In genomic region chr1:32393832-32394140, GRCh38 we compare ENCODE assay signal across 7 cellular contexts. TPM values are rescaled to one million over a fixed set of nuclear protein-coding genes. Genes with fewer than 3 reads are reported as not detected.
DNase-seq lines count a peak whose midpoint lies in the region; ATAC-seq and TF ChIP-seq lines count a peak whose summit lies in the region.

No MANE protein-coding gene starts in this region.

- DNase-seq in RWPE2 (ENCODE audit: low spot score) (no peak), chondrocyte (ENCODE audit: low spot score) (no peak), lung (ENCODE audit: low spot score) (no peak), substantia nigra (lab: John Stamatoyannopoulos, UW) (peak in 12 of 49 donors; percentile 23 to 69 (median 42)), GM10266 (ENCODE audit: extremely low spot score) (no peak)

- WGBS in lung, 2 donors: 1 to 4% methylated on average over 15 of the region's 15 CpGs

- H3K4me3 Mint-ChIP-seq in chondrocyte (ENCODE audit: unreplicated experiment): peak overlapping the region; percentile 99

- H3K27me3 Mint-ChIP-seq in chondrocyte (ENCODE audit: low read depth): no peaks in the 10 kb centered on the region

- no peaks in the 10 kb centered on the region for H3K9me3 Mint-ChIP-seq in chondrocyte (ENCODE audit: low read depth)

- peak overlapping the region; percentile 42 for H3K27ac ChIP-seq in RWPE2 (ENCODE audit: poor library complexity, severe bottlenecking)
- peak overlapping the region; percentile 77 to 82 for H3K27ac ChIP-seq in lung (ENCODE audit: low read depth in 1 of 2, low read length in 1 of 2)
- peak overlapping the region; percentile 93 for H3K27ac ChIP-seq in substantia nigra (ENCODE audit: low read depth, low read length, poor library complexity, severe bottlenecking)

- no peaks in the 10 kb centered on the region for H3K9me3 ChIP-seq in RWPE2 (ENCODE audit: severe bottlenecking)
- H3K9me3 ChIP-seq in lung (ENCODE audit: control insufficient read depth in 2 of 2, insufficient read depth in 1 of 2, low read length in 1 of 2): no peaks in the 10 kb centered on the region

- peaks cover 35% of the 10 kb centered on the region for H3K4me1 Mint-ChIP-seq in chondrocyte (ENCODE audit: low read depth)

- peak; percentile 22 for ATAC-seq in GM18511 (IDR thresholded peaks at IDR 0.05; ENCODE audit: unreplicated experiment)
- ATAC-seq in HG02642 (IDR thresholded peaks at IDR 0.05; ENCODE audit: poor library complexity, unreplicated experiment): peak; percentile 18
- ATAC-seq in RWPE2 (ENCODE audit: low read depth): peak; percentile 18
- peak; percentile 22 for ATAC-seq in lung (ENCODE audit: insufficient read depth, low FRiP score)

- TF ChIP-seq CTCF in RWPE2 (IDR thresholded peaks at IDR 0.05; ENCODE audit: poor library complexity, severe bottlenecking) (no peak), chondrocyte (IDR thresholded peaks at IDR 0.05) (no peak), lung (IDR thresholded peaks at IDR 0.05; ENCODE audit: control extremely low read depth, extremely low read depth) (no peak), GM10266 (IDR thresholded peaks at IDR 0.05; ENCODE audit: control insufficient read depth, insufficient read depth, low read depth, missing control alignments) (no peak)

- peak overlapping the region; percentile 82 for H3K4me3 ChIP-seq in RWPE2 (ENCODE audit: severe bottlenecking)
- H3K4me3 ChIP-seq in lung: peak overlapping the region; percentile 78

- H3K27ac Mint-ChIP-seq in chondrocyte (ENCODE audit: unreplicated experiment): peak overlapping the region; percentile 100

- H3K27me3 ChIP-seq in RWPE2 (ENCODE audit: insufficient read depth, poor library complexity, severe bottlenecking) (no peaks in the 10 kb centered on the region), lung (ENCODE audit: control insufficient read depth, insufficient read depth) (no peaks in the 10 kb centered on the region)

- H3K4me1 ChIP-seq in RWPE2 (ENCODE audit: insufficient read depth, poor library complexity, severe bottlenecking) (peaks cover 5% of the 10 kb centered on the region), lung (ENCODE audit: control insufficient read depth in 2 of 2, insufficient read depth in 2 of 2, low read length in 2 of 2) (peaks cover 7 to 10% of the 10 kb centered on the region in 2 donors)

- no peaks in the 10 kb centered on the region for H3K36me3 Mint-ChIP-seq in chondrocyte (ENCODE audit: low read depth)

- H3K36me3 ChIP-seq in RWPE2 (ENCODE audit: low read depth) (peaks cover 21% of the 10 kb centered on the region), lung (ENCODE audit: control insufficient read depth in 2 of 2, insufficient read depth in 2 of 2, low read length in 2 of 2) (peaks cover 15 to 16% of the 10 kb centered on the region in 2 donors)

RNA-seq across cellular contexts. Expression of gene BSDC1, which starts 0.5 kb away (rescaled TPM):
- 56.6 to 67.0 TPM (median 57.6 TPM) in 3 replicates for total RNA-seq in chondrocyte
- total RNA-seq in lung: 10 to 100 TPM; 58.7 to 80.5 TPM
- polyA plus RNA-seq in lung: 10 to 100 TPM; 32.8 to 38.0 TPM

RNA-seq across cellular contexts. Expression of gene TSSK3, which starts 31.4 kb away (rescaled TPM):
- total RNA-seq in chondrocyte (0.90 to 2.0 TPM (median 1.7 TPM) in 3 replicates), lung (1 to 10 TPM in 1 of 2 donors, under 1 TPM in 1; 0.46 to 1.4 TPM)
- polyA plus RNA-seq in lung: 1 to 10 TPM in 1 of 2 donors, under 1 TPM in 1; 0.37 to 1.0 TPM

RNA-seq across cellular contexts. Expression of gene FAM229A, which starts 31.5 kb away (rescaled TPM):
- total RNA-seq in chondrocyte (3.6 to 4.5 TPM (median 4.4 TPM) in 3 replicates), lung (1 to 10 TPM; 2.2 to 7.0 TPM)
- 1 to 10 TPM; 3.2 to 7.2 TPM for polyA plus RNA-seq in lung

RNA-seq across cellular contexts. Expression of gene MARCKSL1, which starts 57.8 kb away (rescaled TPM):
- 58.8 to 104 TPM (median 103 TPM) in 3 replicates for total RNA-seq in chondrocyte
- total RNA-seq in lung: 10 to 100 TPM; 37.9 to 78.4 TPM
- 10 to 100 TPM; 28.4 to 41.2 TPM for polyA plus RNA-seq in lung

Comparison
In these comparisons a context has a peak if more than half of its experiments do, and no peak if none do; other contexts are left out.
1. H3K27ac ChIP-seq: peak in every context shown above with its lines; median percentile 93 in substantia nigra; 80 in lung; 42 in RWPE2.